11 cellular contexts compared by ENCODE assay signal in the genomic region with DNA sequence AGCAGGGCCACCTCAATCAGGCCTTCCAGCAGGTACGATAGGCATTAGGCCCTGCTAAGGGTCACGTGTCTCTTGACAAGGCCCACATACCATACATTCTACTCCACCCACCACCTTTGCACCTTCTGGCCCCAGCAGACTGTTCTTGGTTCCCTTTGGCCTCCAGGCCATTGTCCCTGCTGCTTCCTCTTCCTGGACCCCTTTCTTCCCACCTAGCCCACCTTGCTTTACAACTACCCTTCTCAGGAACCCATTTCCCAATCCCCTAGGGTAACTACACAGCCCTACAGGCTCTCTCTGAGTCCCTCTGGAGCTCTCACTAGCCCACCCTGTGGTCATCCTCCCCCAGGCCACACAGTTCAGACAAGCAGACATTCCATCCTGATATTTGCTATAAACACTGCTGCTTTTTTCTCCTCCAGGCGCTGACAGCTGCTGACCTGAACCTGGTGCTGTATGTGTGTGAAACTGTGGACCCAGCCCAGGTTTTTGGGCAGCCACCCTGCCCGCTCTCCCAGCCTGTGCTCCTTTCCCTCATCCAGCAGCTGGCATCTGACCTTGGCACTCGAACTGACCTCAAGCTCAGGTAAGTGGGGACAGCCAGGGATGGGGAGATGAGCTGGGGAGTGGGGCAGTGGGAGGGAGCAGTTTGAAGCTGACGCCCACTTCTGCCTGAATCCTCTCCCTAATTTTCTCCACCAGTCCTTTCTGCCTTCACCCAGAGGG. TPM values are rescaled to one million over a fixed set of nuclear protein-coding genes. Genes with fewer than 3 reads are reported as not detected.
DNase-seq lines count a peak whose midpoint lies in the region; ATAC-seq, FAIRE-seq and TF ChIP-seq lines count a peak whose summit lies in the region.
"Had no signal": no experiment of that assay in that cellular context is flagged by ENCODE, and none has a peak within 500 bp of the region (broad histone marks: within the 10 kb centered on the region; RNA-seq: fewer than 3 reads in every experiment).

No MANE protein-coding gene starts in this region.

- H3K9ac ChIP-seq in mucosa of rectum (ENCODE audit: low read depth in 1 of 2, low read length in 2 of 2) = no peak overlapping the region

- no peak for DNase-seq in CD4-positive, CD25-positive, alpha-beta regulatory T cell
- DNase-seq in ELF-1 (ENCODE audit: low read depth, low spot score) = peak; percentile 83
- no peak for DNase-seq in adrenal gland
- DNase-seq in activated gamma-delta T cell treated with Interleukin-2 at 50 U/mL for 16 hours = no peak
- no peak for DNase-seq in GM19239 (ENCODE audit: insufficient read length, low spot score)
- DNase-seq: esophagus squamous epithelium had no signal

- FAIRE-seq in GM19239 (lab: Jason Lieb, UNC) = no peak

- no peaks in the 10 kb centered on the region for H3K9me3 ChIP-seq in CD4-positive, CD25-positive, alpha-beta regulatory T cell (ENCODE audit: control insufficient read depth in 2 of 2, low read length in 2 of 2)
- H3K9me3 ChIP-seq in mucosa of rectum (ENCODE audit: control insufficient read depth in 2 of 2, low read length in 2 of 2) = no peaks in the 10 kb centered on the region
- no peaks in the 10 kb centered on the region for H3K9me3 ChIP-seq in adrenal gland (replicated peaks in 1 of 3)
- H3K9me3 ChIP-seq: esophagus squamous epithelium had no signal

- no peak overlapping the region for H3K27ac ChIP-seq in CD4-positive, CD25-positive, alpha-beta regulatory T cell (ENCODE audit: insufficient read depth, low read length, poor library complexity, severe bottlenecking)
- H3K27ac ChIP-seq in angular gyrus (ENCODE audit: low read depth, low read length) (peak overlapping the region; percentile 84), mucosa of rectum (ENCODE audit: low read depth in 2 of 2, low read length in 2 of 2) (peak overlapping the region; percentile 45 to 54), adrenal gland (peak overlapping the region in 2 of 5 donors; percentile 52 to 98)
- H3K27ac ChIP-seq: HL-60, VCaP had no signal

- H3K36me3 Mint-ChIP-seq in CD4-positive, CD25-positive, alpha-beta regulatory T cell = peaks cover 23% of the 10 kb centered on the region

- TF ChIP-seq POLR2A in adrenal gland (IDR thresholded peaks at IDR 0.05) = no peak

- no peaks in the 10 kb centered on the region for H3K27me3 Mint-ChIP-seq in CD4-positive, CD25-positive, alpha-beta regulatory T cell

- no peaks in the 10 kb centered on the region for H3K27me3 ChIP-seq in CD4-positive, CD25-positive, alpha-beta regulatory T cell (ENCODE audit: control insufficient read depth, insufficient read depth, low read length)
- H3K27me3 ChIP-seq in mucosa of rectum (ENCODE audit: control insufficient read depth in 2 of 2, insufficient read depth in 2 of 2, low read length in 2 of 2) (no peaks in the 10 kb centered on the region), adrenal gland (no peaks in the 10 kb centered on the region)
- H3K27me3 ChIP-seq: esophagus squamous epithelium had no signal

- peak overlapping the region in 2 of 3 donors; percentile 62 to 86 for H3K27ac Mint-ChIP-seq in CD4-positive, CD25-positive, alpha-beta regulatory T cell

- H3K9me3 Mint-ChIP-seq in CD4-positive, CD25-positive, alpha-beta regulatory T cell = no peaks in the 10 kb centered on the region

- H3K36me3 ChIP-seq in CD4-positive, CD25-positive, alpha-beta regulatory T cell (ENCODE audit: control insufficient read depth, insufficient read depth, low read length) = peaks cover 59% of the 10 kb centered on the region
- H3K36me3 ChIP-seq in mucosa of rectum (ENCODE audit: control insufficient read depth in 2 of 2, insufficient read depth in 2 of 2, low read length in 2 of 2) (peaks cover 57 to 68% of the 10 kb centered on the region in 2 donors), adrenal gland (replicated peaks in 1 of 2) (peaks cover 0 to 65% of the 10 kb centered on the region in 2 donors)

- H3K4me3 Mint-ChIP-seq in CD4-positive, CD25-positive, alpha-beta regulatory T cell = no peak overlapping the region

- TF ChIP-seq CTCF in adrenal gland (IDR thresholded peaks at IDR 0.05) = no peak

- no peaks in the 10 kb centered on the region for H3K4me1 ChIP-seq in CD4-positive, CD25-positive, alpha-beta regulatory T cell (ENCODE audit: control insufficient read depth, insufficient read depth, low read length, poor library complexity, severe bottlenecking)
- H3K4me1 ChIP-seq in mucosa of rectum (ENCODE audit: control insufficient read depth in 2 of 2, insufficient read depth in 2 of 2, low read length in 2 of 2) (peaks cover 6 to 7% of the 10 kb centered on the region in 2 donors), adrenal gland (replicated peaks in 1 of 2) (peaks cover 11 to 32% of the 10 kb centered on the region in 2 donors)

- intact Hi-C loops in adrenal gland (cut with DNase I) = loop anchor here (5.0 kb wide), 1 partner anchor 44 kb away; no protein-coding TSS in a partner anchor

- WGBS in adrenal gland, 4 donors = 70 to 79% (median 74%) methylated on average over 6 of the region's 6 CpGs

- ATAC-seq in CD4-positive, CD25-positive, alpha-beta regulatory T cell (ENCODE audit: low read depth in 2 of 2) = no peak
- ATAC-seq in HG03025 (IDR thresholded peaks at IDR 0.05; ENCODE audit: low FRiP score, unreplicated experiment) = no peak

- H3K4me3 ChIP-seq in CD4-positive, CD25-positive, alpha-beta regulatory T cell (ENCODE audit: low read depth, low read length) = no peak overlapping the region
- H3K4me3 ChIP-seq in mucosa of rectum (ENCODE audit: low read length in 2 of 2) (no peak overlapping the region), adrenal gland (no peak overlapping the region)
- H3K4me3 ChIP-seq: esophagus squamous epithelium had no signal

- H3K4me1 Mint-ChIP-seq in CD4-positive, CD25-positive, alpha-beta regulatory T cell = no peaks in the 10 kb centered on the region

RNA-seq across cellular contexts. Expression of a gene that starts 1.4 kb away (rescaled TPM):
- total RNA-seq in CD4-positive, CD25-positive, alpha-beta regulatory T cell = 2.7 TPM
- under 1 TPM in 2 of 4 donors, not detected in 2; 0.37 to 0.65 TPM for polyA plus RNA-seq in CD4-positive, CD25-positive, alpha-beta regulatory T cell
- 1 to 10 TPM in 2 of 8 donors, under 1 TPM in 4, not detected in 2; 0.72 to 2.1 (median 0.90) TPM for total RNA-seq in adrenal gland
- polyA plus RNA-seq in adrenal gland = 1 to 10 TPM in 2 of 3 donors, under 1 TPM in 1; 0.99 to 6.8 (median 2.5) TPM

RNA-seq across cellular contexts. Expression of a gene that starts 9.7 kb away (rescaled TPM):
- 14.3 TPM for total RNA-seq in CD4-positive, CD25-positive, alpha-beta regulatory T cell
- polyA plus RNA-seq in CD4-positive, CD25-positive, alpha-beta regulatory T cell = 10 to 100 TPM; 16.1 to 25.3 (median 23.3) TPM
- 10 to 100 TPM; 19.9 to 43.7 (median 29.1) TPM for total RNA-seq in adrenal gland
- 10 to 100 TPM in 2 of 3 donors, 1 to 10 TPM in 1; 9.5 to 18.2 (median 15.4) TPM for polyA plus RNA-seq in adrenal gland

RNA-seq across cellular contexts. Expression of a gene that starts 10.5 kb away (rescaled TPM):
- 103 TPM for total RNA-seq in CD4-positive, CD25-positive, alpha-beta regulatory T cell
- 10 to 100 TPM; 24.7 to 42.3 (median 33.8) TPM for polyA plus RNA-seq in CD4-positive, CD25-positive, alpha-beta regulatory T cell
- total RNA-seq in adrenal gland = 10 to 100 TPM; 34.0 to 70.8 (median 54.1) TPM
- polyA plus RNA-seq in adrenal gland = 100 to 1,000 TPM in 1 of 3 donors, 10 to 100 TPM in 2; 57.8 to 115 (median 73.3) TPM

RNA-seq across cellular contexts. Expression of a gene that starts 35.8 kb away (rescaled TPM):
- total RNA-seq in CD4-positive, CD25-positive, alpha-beta regulatory T cell = 79.9 TPM
- 10 to 100 TPM; 13.5 to 17.1 (median 14.6) TPM for polyA plus RNA-seq in CD4-positive, CD25-positive, alpha-beta regulatory T cell
- total RNA-seq in adrenal gland = 10 to 100 TPM; 18.1 to 58.6 (median 38.7) TPM
- 100 to 1,000 TPM in 2 of 3 donors, 10 to 100 TPM in 1; 15.8 to 250 (median 126) TPM for polyA plus RNA-seq in adrenal gland

RNA-seq across cellular contexts. Expression of a gene that starts 36.6 kb away (rescaled TPM):
- 48.5 TPM for total RNA-seq in CD4-positive, CD25-positive, alpha-beta regulatory T cell
- polyA plus RNA-seq in CD4-positive, CD25-positive, alpha-beta regulatory T cell = 100 to 1,000 TPM; 115 to 158 (median 131) TPM
- 100 to 1,000 TPM in 2 of 8 donors, 10 to 100 TPM in 6; 30.0 to 201 (median 80.7) TPM for total RNA-seq in adrenal gland
- polyA plus RNA-seq in adrenal gland = 100 to 1,000 TPM; 131 to 170 (median 134) TPM
